In genomic region chr14:91380610-91381371, GRCh38 we compare ENCODE assay signal across 8 cellular contexts. TPM values are rescaled to one million over a fixed set of nuclear protein-coding genes. Genes with fewer than 3 reads are reported as not detected.
DNase-seq lines count a peak whose midpoint lies in the region; ATAC-seq and TF ChIP-seq lines count a peak whose summit lies in the region.

No MANE protein-coding gene starts in this region.

- H3K27ac ChIP-seq in right cardiac atrium (ENCODE audit: low read length) (no peak overlapping the region), tibial artery (no peak overlapping the region)

- no peaks in the 10 kb centered on the region for H3K27me3 Mint-ChIP-seq in T-helper 17 cell
- peaks cover 16% of the 10 kb centered on the region for H3K27me3 Mint-ChIP-seq in osteocyte (ENCODE audit: unreplicated experiment)

- H3K9me3 Mint-ChIP-seq in osteocyte (ENCODE audit: unreplicated experiment): no peaks in the 10 kb centered on the region

- H3K4me3 ChIP-seq in right cardiac atrium (ENCODE audit: low read length): no peak overlapping the region
- no peak overlapping the region for H3K4me3 ChIP-seq in tibial artery

- H3K27ac Mint-ChIP-seq in T-helper 17 cell (peak overlapping the region; percentile 100), osteocyte (ENCODE audit: unreplicated experiment) (no peak overlapping the region)

- ATAC-seq in T-helper 17 cell (no peak), right cardiac atrium (peak; percentile 42 to 75)

- H3K36me3 Mint-ChIP-seq in T-helper 17 cell (ENCODE audit: low read depth): peaks cover 6% of the 10 kb centered on the region
- H3K36me3 Mint-ChIP-seq in osteocyte (ENCODE audit: unreplicated experiment): no peaks in the 10 kb centered on the region

- intact Hi-C loops in right cardiac atrium (cut with DNase I): no loop called here
- intact Hi-C loops in tibial artery (cut with DNase I; ENCODE audit: low total_unique reads): no loop called here

- H3K4me3 Mint-ChIP-seq in T-helper 17 cell: peak overlapping the region; percentile 36
- no peak overlapping the region for H3K4me3 Mint-ChIP-seq in osteocyte (ENCODE audit: unreplicated experiment)

- WGBS in right cardiac atrium: 45% methylated on average over 11 of the region's 11 CpGs

- no peaks in the 10 kb centered on the region for H3K9me3 ChIP-seq in T-helper 17 cell (ENCODE audit: control insufficient read depth, low read length, poor library complexity, severe bottlenecking)
- no peaks in the 10 kb centered on the region for H3K9me3 ChIP-seq in right cardiac atrium (ENCODE audit: control insufficient read depth, low read length)
- no peaks in the 10 kb centered on the region for H3K9me3 ChIP-seq in tibial artery

- peaks cover 77% of the 10 kb centered on the region for H3K4me1 Mint-ChIP-seq in T-helper 17 cell
- peaks cover 27% of the 10 kb centered on the region for H3K4me1 Mint-ChIP-seq in osteocyte (ENCODE audit: unreplicated experiment)

- no peaks in the 10 kb centered on the region for H3K27me3 ChIP-seq in right cardiac atrium (ENCODE audit: control insufficient read depth, insufficient read depth)
- H3K27me3 ChIP-seq in tibial artery: peaks cover 0 to 7% of the 10 kb centered on the region in 2 donors

- TF ChIP-seq CTCF in tibial artery (IDR thresholded peaks at IDR 0.05): no peak
- no peak for TF ChIP-seq CTCF in osteocyte (IDR thresholded peaks at IDR 0.05)

- DNase-seq in COR-L47 (lab: John Stamatoyannopoulos, UW) (peak; percentile 32), KBM-7 (peak; percentile 87), T-helper 17 cell (no peak), right cardiac atrium (peak in 2 of 3 donors; percentile 44 to 62), NCI-H2029 treated with DMSO at 0.1 percent for 48 hours (lab: John Stamatoyannopoulos, UW) (no peak), tibial artery (no peak), dermis blood vessel endothelial cell (no peak), osteocyte (ENCODE audit: extremely low spot score, unreplicated experiment) (no peak)

- in situ Hi-C loops in KBM-7 (cut with MboI; ENCODE audit: low pct_unique_long_range_greater_than_20kb, low sequenced_read_pairs): no loop called here

- no peaks in the 10 kb centered on the region for H3K36me3 ChIP-seq in tibial artery

- peaks cover 3% of the 10 kb centered on the region for H3K4me1 ChIP-seq in right cardiac atrium (ENCODE audit: control insufficient read depth, insufficient read depth, low read length)
- no peaks in the 10 kb centered on the region for H3K4me1 ChIP-seq in tibial artery

RNA-seq across cellular contexts. Expression of gene CCDC88C, which starts 36.8 kb away (rescaled TPM):
- total RNA-seq in T-helper 17 cell (100 to 1,000 TPM; 333 to 339 TPM), right cardiac atrium (1 to 10 TPM; 2.5 to 5.4 (median 4.8) TPM), dermis blood vessel endothelial cell (31.1 and 50.0 TPM in 2 replicates), osteocyte (1.1 and 1.4 TPM in 2 replicates)
- polyA plus RNA-seq in right cardiac atrium: 2.5 TPM

Comparison
In these comparisons a context has a peak if more than half of its experiments do, and no peak if none do; other contexts are left out.
1. DNase-seq: peak in COR-L47 (single experiment), KBM-7 (single experiment) and right cardiac atrium (2 of 3); none in T-helper 17 cell (0 of 3), NCI-H2029 treated with DMSO at 0.1 percent for 48 hours (single experiment), tibial artery (0 of 2), dermis blood vessel endothelial cell (single experiment) and osteocyte (single experiment).